In the genomic region with DNA sequence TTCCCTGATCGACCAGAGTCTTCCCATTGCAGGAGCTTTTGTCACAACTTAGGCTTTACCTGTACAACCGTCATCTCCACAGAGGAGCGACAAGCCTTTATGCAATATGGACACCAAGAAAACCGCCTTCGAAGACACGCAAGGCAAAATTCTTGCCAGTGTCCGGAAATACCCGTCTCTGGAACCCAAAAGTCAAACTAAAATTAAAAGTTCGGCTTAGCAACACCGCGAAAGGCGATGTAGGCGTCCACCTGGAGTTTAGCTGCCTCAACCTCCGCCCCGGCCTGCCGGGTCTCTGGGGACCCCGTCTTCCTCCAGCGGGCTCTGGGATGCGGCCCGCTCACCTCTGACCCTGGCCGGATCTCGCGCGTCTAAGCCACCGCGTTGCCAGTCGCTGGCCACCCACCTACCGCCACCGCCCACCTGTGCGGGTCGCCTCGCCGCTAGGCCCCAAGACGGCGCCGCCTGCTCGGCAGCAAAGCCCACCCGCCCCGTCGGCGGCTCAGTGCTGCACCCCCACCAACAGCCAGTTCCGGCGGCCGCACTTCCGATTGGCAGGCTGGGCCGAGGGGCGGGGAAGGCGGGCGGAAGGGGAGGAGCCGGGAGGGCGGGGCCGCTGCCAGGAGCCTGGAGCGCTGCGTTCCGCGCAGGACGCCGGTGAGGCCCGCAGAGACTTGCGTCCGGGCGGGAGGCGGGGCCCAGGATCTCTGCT, we compare ENCODE assay signal across 8 cellular contexts. TPM values are rescaled to one million over a fixed set of nuclear protein-coding genes. Genes with fewer than 3 reads are reported as not detected.
DNase-seq lines count a peak whose midpoint lies in the region; ATAC-seq and TF ChIP-seq lines count a peak whose summit lies in the region.

SUPT20H (minus strand) TSS at position 553 of the 712 bp plus-strand sequence. CDS start 8,198 bp downstream, outside the sequence.

- H3K79me2 ChIP-seq in fibroblast of lung (ENCODE audit: control insufficient read depth, insufficient read depth, low read length) = peaks cover 31% of the 10 kb centered on the region

- peak within 1 kb of the TSS; percentile 96 for H3K27ac Mint-ChIP-seq in activated T-helper 17 cell treated with anti-CD3 and anti-CD28 coated beads, Interleukin-2, amount 50 U/mL, for 72 hours
- H3K27ac Mint-ChIP-seq in naive thymus-derived CD8-positive, alpha-beta T cell = peak within 1 kb of the TSS; percentile 95 to 99 (median 98)
- peak within 1 kb of the TSS; percentile 98 for H3K27ac Mint-ChIP-seq in stimulated activated naive B cell treated with anti-CD40 and anti-IgM and Interleukin-4, amounts not matched to agents 10 μg/mL and 1 μg/mL and 100 μg/mL, for 72 hours

- no peaks in the 10 kb centered on the region for H4K20me1 ChIP-seq in fibroblast of lung (ENCODE audit: control insufficient read depth, extremely low read depth, insufficient read depth, low read length)

- POLR2A ChIA-PET in RWPE1 (lab: Yijun Ruan, JAX; ENCODE audit: low non-redundant PET) = no interaction called here
- POLR2A ChIA-PET in naive thymus-derived CD8-positive, alpha-beta T cell (lab: Charles Lee) = interaction anchor here (0.8 to 4.8 kb wide), 4 partner anchors 15 to 1290 kb away, joined by 3 to 76 read pairs (median 4); partner anchors contain the start of genes ALG5, EXOSC8 and UFM1

- peaks cover 21% of the 10 kb centered on the region for H3K36me3 Mint-ChIP-seq in activated T-helper 17 cell treated with anti-CD3 and anti-CD28 coated beads, Interleukin-2, amount 50 U/mL, for 72 hours (ENCODE audit: low read depth)
- peaks cover 0 to 12% (median 6%) of the 10 kb centered on the region in 3 donors for H3K36me3 Mint-ChIP-seq in naive thymus-derived CD8-positive, alpha-beta T cell
- H3K36me3 Mint-ChIP-seq in stimulated activated naive B cell treated with anti-CD40 and anti-IgM and Interleukin-4, amounts not matched to agents 10 μg/mL and 1 μg/mL and 100 μg/mL, for 72 hours = peaks cover 10 to 16% of the 10 kb centered on the region in 2 donors

- H3K27me3 ChIP-seq in fibroblast of lung (ENCODE audit: control insufficient read depth, insufficient read depth, low read length) = no peaks in the 10 kb centered on the region

- H3K9me3 Mint-ChIP-seq in activated T-helper 17 cell treated with anti-CD3 and anti-CD28 coated beads, Interleukin-2, amount 50 U/mL, for 72 hours = no peaks in the 10 kb centered on the region
- peaks cover 0 to 1% (median 0%) of the 10 kb centered on the region in 9 donors for H3K9me3 Mint-ChIP-seq in naive thymus-derived CD8-positive, alpha-beta T cell
- H3K9me3 Mint-ChIP-seq in stimulated activated naive B cell treated with anti-CD40 and anti-IgM and Interleukin-4, amounts not matched to agents 10 μg/mL and 1 μg/mL and 100 μg/mL, for 72 hours = no peaks in the 10 kb centered on the region

- peak within 1 kb of the TSS; percentile 94 for H3K9ac ChIP-seq in fibroblast of lung (ENCODE audit: insufficient read depth, low read length)

- DNase-seq in EL (peak; percentile 90), GOT3 (lab: John Stamatoyannopoulos, UW) (peak; percentile 83), LHCN-M2 (ENCODE audit: low read depth) (peak; percentile 86), RWPE1 (ENCODE audit: low spot score) (peak; percentile 82), fibroblast of lung (ENCODE audit: low read depth in 2 of 2) (peak; percentile 88 to 92)
- peak; percentile 87 to 97 (median 92) for DNase-seq in naive thymus-derived CD8-positive, alpha-beta T cell
- DNase-seq in stimulated activated naive B cell treated with anti-CD40 and anti-IgM and Interleukin-4, amounts not matched to agents 10 μg/mL and 1 μg/mL and 100 μg/mL, for 72 hours = peak; percentile 89

- CTCF ChIA-PET in RWPE1 (lab: Yijun Ruan, JAX) = interaction anchor here (0.5 kb wide), 1 partner anchor 11 kb away, joined by 3 read pairs; no protein-coding TSS in a partner anchor

- H3K4me2 ChIP-seq in fibroblast of lung (ENCODE audit: extremely low read depth, insufficient read depth, low read length) = peak within 1 kb of the TSS; percentile 87

- no peaks in the 10 kb centered on the region for H3K9me3 ChIP-seq in fibroblast of lung (ENCODE audit: control insufficient read depth, insufficient read depth, low read depth, low read length)

- H3K4me3 Mint-ChIP-seq in activated T-helper 17 cell treated with anti-CD3 and anti-CD28 coated beads, Interleukin-2, amount 50 U/mL, for 72 hours = peak within 1 kb of the TSS; percentile 98
- peak within 1 kb of the TSS; percentile 90 to 97 (median 94) for H3K4me3 Mint-ChIP-seq in naive thymus-derived CD8-positive, alpha-beta T cell
- peak within 1 kb of the TSS; percentile 96 to 98 for H3K4me3 Mint-ChIP-seq in stimulated activated naive B cell treated with anti-CD40 and anti-IgM and Interleukin-4, amounts not matched to agents 10 μg/mL and 1 μg/mL and 100 μg/mL, for 72 hours

- peaks cover 6% of the 10 kb centered on the region for H3K4me1 Mint-ChIP-seq in activated T-helper 17 cell treated with anti-CD3 and anti-CD28 coated beads, Interleukin-2, amount 50 U/mL, for 72 hours
- H3K4me1 Mint-ChIP-seq in naive thymus-derived CD8-positive, alpha-beta T cell = peaks cover 10 to 51% (median 42%) of the 10 kb centered on the region in 4 donors
- peaks cover 13 to 22% of the 10 kb centered on the region in 2 donors for H3K4me1 Mint-ChIP-seq in stimulated activated naive B cell treated with anti-CD40 and anti-IgM and Interleukin-4, amounts not matched to agents 10 μg/mL and 1 μg/mL and 100 μg/mL, for 72 hours

- H3K4me3 ChIP-seq in fibroblast of lung (replicated peaks in 1 of 4; ENCODE audit: control extremely low read depth in 1 of 4, insufficient read depth in 1 of 4, low read depth in 3 of 4, low read length in 4 of 4) = peak within 1 kb of the TSS; percentile 91 to 98 (median 97)

- peak; percentile 99 for ATAC-seq in activated T-helper 17 cell treated with anti-CD3 and anti-CD28 coated beads, Interleukin-2, amount 50 U/mL, for 72 hours (replicated peaks)
- ATAC-seq in naive thymus-derived CD8-positive, alpha-beta T cell = peak; percentile 89 to 92
- ATAC-seq in stimulated activated naive B cell treated with anti-CD40 and anti-IgM and Interleukin-4, amounts not matched to agents 10 μg/mL and 1 μg/mL and 100 μg/mL, for 72 hours (replicated peaks) = peak; percentile 96 to 98

- TF ChIP-seq CTCF in RWPE1 (conservative IDR thresholded peaks at IDR 0.05; ENCODE audit: low read depth) (no peak), fibroblast of lung (conservative IDR thresholded peaks at IDR 0.05 in 1 of 2, IDR thresholded peaks at IDR 0.05 in 1 of 2; ENCODE audit: low read depth in 1 of 2, low read length in 2 of 2) (no peak)

- no peaks in the 10 kb centered on the region for H3K27me3 Mint-ChIP-seq in activated T-helper 17 cell treated with anti-CD3 and anti-CD28 coated beads, Interleukin-2, amount 50 U/mL, for 72 hours
- peaks cover 0 to 2% (median 0%) of the 10 kb centered on the region in 5 donors for H3K27me3 Mint-ChIP-seq in naive thymus-derived CD8-positive, alpha-beta T cell
- H3K27me3 Mint-ChIP-seq in stimulated activated naive B cell treated with anti-CD40 and anti-IgM and Interleukin-4, amounts not matched to agents 10 μg/mL and 1 μg/mL and 100 μg/mL, for 72 hours = peaks cover 0 to 7% of the 10 kb centered on the region in 2 donors

- H3K27ac ChIP-seq in RWPE1 = peak within 1 kb of the TSS; percentile 86
- peak within 1 kb of the TSS; percentile 96 for H3K27ac ChIP-seq in fibroblast of lung (ENCODE audit: insufficient read depth, low read length)

- no peaks in the 10 kb centered on the region for H3K36me3 ChIP-seq in fibroblast of lung (ENCODE audit: control insufficient read depth, insufficient read depth, low read length)

- H3K4me1 ChIP-seq in fibroblast of lung (ENCODE audit: control insufficient read depth, extremely low read depth, insufficient read depth, low read length) = no peaks in the 10 kb centered on the region

- H2AFZ ChIP-seq in fibroblast of lung (ENCODE audit: low read length) = peak within 1 kb of the TSS; percentile 94

RNA-seq across cellular contexts. Expression of gene SUPT20H, which starts in this region (rescaled TPM):
- total RNA-seq in LHCN-M2 (2014; rRNA removed) (47.6 and 53.1 TPM in 2 replicates), fibroblast of lung (35.2 and 56.5 TPM in 2 replicates)
- 24.0 TPM for polyA plus RNA-seq in LHCN-M2 (2012)
- total RNA-seq in activated T-helper 17 cell treated with anti-CD3 and anti-CD28 coated beads, Interleukin-2, amount 50 U/mL, for 72 hours = 10 to 100 TPM; 56.7 to 72.8 TPM
- 57.5 and 68.4 TPM in 2 replicates for polyA plus RNA-seq in fibroblast of lung
- polyA plus RNA-seq in fibroblast of lung (2012) = 30.5 and 35.0 TPM in 2 replicates
- 10.5 and 15.5 TPM in 2 replicates for polyA minus RNA-seq in fibroblast of lung (ENCODE audit: low replicate concordance)
- total RNA-seq in naive thymus-derived CD8-positive, alpha-beta T cell = 100 to 1,000 TPM; 114 to 119 TPM
- 10 to 100 TPM; 45.4 to 59.1 (median 45.8) TPM for polyA plus RNA-seq in naive thymus-derived CD8-positive, alpha-beta T cell

Comparison
In these comparisons a context has a peak if more than half of its experiments do, and no peak if none do; other contexts are left out.
1. Peak in every context shown above with its lines: DNase-seq, ATAC-seq, H3K4me3 ChIP-seq and H3K27ac ChIP-seq.